In the genomic region with DNA sequence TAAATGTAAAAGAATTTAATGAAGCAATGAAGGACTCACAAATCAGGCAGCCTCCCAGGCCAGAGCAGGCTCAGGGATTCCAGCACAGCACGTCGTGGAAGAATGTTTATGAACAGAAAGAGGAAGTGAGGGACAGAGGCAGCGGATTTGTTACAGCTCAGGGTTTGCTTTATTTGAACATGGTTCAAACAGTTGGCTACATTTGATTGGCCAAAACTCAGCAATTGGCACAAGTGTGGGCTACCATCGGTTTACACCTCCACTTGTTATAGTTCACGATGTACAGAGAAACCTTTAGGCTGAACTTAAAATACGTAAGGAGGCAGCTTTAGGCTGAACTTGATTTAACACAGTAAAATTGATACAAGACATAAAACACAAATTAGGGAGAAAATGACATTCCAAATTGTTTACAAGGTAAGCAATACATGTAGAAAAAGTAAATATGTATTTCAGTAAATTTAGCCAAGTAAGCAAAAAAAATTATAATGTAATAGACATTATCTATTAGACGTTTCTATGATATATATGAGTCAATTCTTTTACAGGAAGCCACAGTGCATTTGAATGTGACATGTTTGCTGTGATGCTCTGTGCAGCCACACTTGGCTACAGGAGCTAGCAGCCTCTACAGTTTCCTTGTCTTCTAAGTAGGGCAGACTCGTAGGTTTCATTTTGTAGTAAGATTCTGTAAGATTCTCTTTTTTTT, we compare ENCODE assay signal across 8 cellular contexts.
DNase-seq lines count a peak whose midpoint lies in the region; ATAC-seq and TF ChIP-seq lines count a peak whose summit lies in the region.

No MANE protein-coding gene starts in this region.

- POLR2A ChIA-PET in WTC11 (lab: Charles Lee) = no interaction called here

- H3K9me3 Mint-ChIP-seq in T-helper 1 cell treated with Interleukin-12 subunit alpha and Interleukin-12 subunit beta and Interleukin-4 antibody, amounts not matched to agents 30 μg/mL and 1 μg/mL, for 36 hours = peaks cover 16% of the 10 kb centered on the region
- peaks cover 28% of the 10 kb centered on the region for H3K9me3 Mint-ChIP-seq in WTC11

- no peak for TF ChIP-seq CTCF in WTC11 (IDR thresholded peaks at IDR 0.05)

- H3K4me1 Mint-ChIP-seq in T-helper 1 cell treated with Interleukin-12 subunit alpha and Interleukin-12 subunit beta and Interleukin-4 antibody, amounts not matched to agents 30 μg/mL and 1 μg/mL, for 36 hours (ENCODE audit: low read depth) = peaks cover 50% of the 10 kb centered on the region
- peaks cover 32% of the 10 kb centered on the region for H3K4me1 Mint-ChIP-seq in WTC11

- CTCF ChIA-PET in WTC11 (lab: Charles Lee) = interaction anchor here (0.8 kb wide), 1 partner anchor 26 kb away, joined by 3 read pairs; no protein-coding TSS in a partner anchor

- peak; percentile 77 for ATAC-seq in HG02973 (IDR thresholded peaks at IDR 0.05; ENCODE audit: unreplicated experiment)
- no peak for ATAC-seq in WTC11

- H3K27me3 Mint-ChIP-seq in T-helper 1 cell treated with Interleukin-12 subunit alpha and Interleukin-12 subunit beta and Interleukin-4 antibody, amounts not matched to agents 30 μg/mL and 1 μg/mL, for 36 hours (ENCODE audit: low read depth) = peaks cover 4% of the 10 kb centered on the region
- H3K27me3 Mint-ChIP-seq in WTC11 (ENCODE audit: low read depth) = no peaks in the 10 kb centered on the region

- H3K27ac Mint-ChIP-seq in T-helper 1 cell treated with Interleukin-12 subunit alpha and Interleukin-12 subunit beta and Interleukin-4 antibody, amounts not matched to agents 30 μg/mL and 1 μg/mL, for 36 hours = peak overlapping the region; percentile 95
- H3K27ac Mint-ChIP-seq in WTC11 = no peak overlapping the region

- DNase-seq in activated naive CD4-positive, alpha-beta T cell treated with Interleukin-2 at 50 U/mL for 16 hours = peak; percentile 24
- DNase-seq in activated naive CD4-positive, alpha-beta T cell (lab: John Stamatoyannopoulos, UW) = no peak
- DNase-seq in lung microvascular endothelial cell (ENCODE audit: low read depth in 2 of 2) (peak; percentile 58 to 65), NCI-H446 treated with DMSO at 0.1 percent for 48 hours (lab: John Stamatoyannopoulos, UW) (no peak), WTC11 (ENCODE audit: low spot score) (no peak)
- DNase-seq in stimulated activated CD4-positive, alpha-beta T cell treated with anti-CD3 and anti-CD28 coated beads, Interleukin-2, amount 100 ng/mL, for 48 hours = no peak

- peak overlapping the region; percentile 69 for H3K4me3 Mint-ChIP-seq in T-helper 1 cell treated with Interleukin-12 subunit alpha and Interleukin-12 subunit beta and Interleukin-4 antibody, amounts not matched to agents 30 μg/mL and 1 μg/mL, for 36 hours
- H3K4me3 Mint-ChIP-seq in WTC11 = no peak overlapping the region

- peaks cover 14% of the 10 kb centered on the region for H3K36me3 Mint-ChIP-seq in T-helper 1 cell treated with Interleukin-12 subunit alpha and Interleukin-12 subunit beta and Interleukin-4 antibody, amounts not matched to agents 30 μg/mL and 1 μg/mL, for 36 hours (ENCODE audit: low read depth)
- H3K36me3 Mint-ChIP-seq in WTC11 = peaks cover 24% of the 10 kb centered on the region

TF ChIP-seq in WTC11, 78 proteins besides CTCF, POLR2A, EP300 and RAD21:
- TF ChIP-seq ZSCAN18 (CRISPR knock-in tag; IDR thresholded peaks at IDR 0.05) = no peak
- TF ChIP-seq NFYB (CRISPR knock-in tag; conservative IDR thresholded peaks at IDR 0.05; ENCODE audit: low read depth) = no peak
- TF ChIP-seq, protein P1, sequence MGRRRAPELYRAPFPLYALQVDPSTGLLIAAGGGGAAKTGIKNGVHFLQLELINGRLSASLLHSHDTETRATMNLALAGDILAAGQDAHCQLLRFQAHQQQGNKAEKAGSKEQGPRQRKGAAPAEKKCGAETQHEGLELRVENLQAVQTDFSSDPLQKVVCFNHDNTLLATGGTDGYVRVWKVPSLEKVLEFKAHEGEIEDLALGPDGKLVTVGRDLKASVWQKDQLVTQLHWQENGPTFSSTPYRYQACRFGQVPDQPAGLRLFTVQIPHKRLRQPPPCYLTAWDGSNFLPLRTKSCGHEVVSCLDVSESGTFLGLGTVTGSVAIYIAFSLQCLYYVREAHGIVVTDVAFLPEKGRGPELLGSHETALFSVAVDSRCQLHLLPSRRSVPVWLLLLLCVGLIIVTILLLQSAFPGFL (CRISPR knock-in tag; IDR thresholded peaks at IDR 0.05; ENCODE audit: borderline replicate concordance) = no peak
TF ChIP-seq in WTC11: peak in this region for 0.

Comparison
In these comparisons a context has a peak if more than half of its experiments do, and no peak if none do; other contexts are left out.
1. DNase-seq: peak in activated naive CD4-positive, alpha-beta T cell treated with Interleukin-2 at 50 U/mL for 16 hours (single experiment) and lung microvascular endothelial cell (2 of 2); none in activated naive CD4-positive, alpha-beta T cell (0 of 4), stimulated activated CD4-positive, alpha-beta T cell treated with anti-CD3 and anti-CD28 coated beads, Interleukin-2, amount 100 ng/mL, for 48 hours (0 of 2), NCI-H446 treated with DMSO at 0.1 percent for 48 hours (single experiment) and WTC11 (single experiment).